8 cellular contexts compared by ENCODE assay signal in genomic region chr12:49018282-49019119, GRCh38. TPM values are rescaled to one million over a fixed set of nuclear protein-coding genes. Genes with fewer than 3 reads are reported as not detected.
DNase-seq lines count a peak whose midpoint lies in the region; ATAC-seq and TF ChIP-seq lines count a peak whose summit lies in the region.

Gene PRKAG1, minus strand, starts transcription at chr12:49018776. Its CDS starts 36 bp downstream, at chr12:49018740.

- no peaks in the 10 kb centered on the region for H3K9me3 Mint-ChIP-seq in GM23338
- H3K9me3 Mint-ChIP-seq in activated T-helper 1 cell treated with anti-CD3 and anti-CD28 coated beads, Interleukin-12 subunit alpha, Interleukin-12 subunit beta, Interleukin-2, Interleukin-4 antibody, amounts not matched to agents 30 ng/mL and 10 ng/mL and 1 ng/mL, durations not matched to agents 14 hours and 24 hours and 36 hours, result no peaks in the 10 kb centered on the region
- no peaks in the 10 kb centered on the region for H3K9me3 Mint-ChIP-seq in naive thymus-derived CD4-positive, alpha-beta T cell
- H3K9me3 Mint-ChIP-seq in stimulated activated naive B cell treated with anti-CD40 and anti-IgM and Interleukin-4, amounts not matched to agents 10 μg/mL and 1 μg/mL and 100 μg/mL, for 72 hours, result no peaks in the 10 kb centered on the region

- H4K20me1 ChIP-seq in GM23338 (replicated peaks; ENCODE audit: insufficient read depth), result peaks cover 3% of the 10 kb centered on the region; the same call in 1 of the 2 replicates

- peak within 1 kb of the TSS; percentile 97 for H3K27ac ChIP-seq in GM23338 (ENCODE audit: low read depth)
- H3K27ac ChIP-seq in naive thymus-derived CD4-positive, alpha-beta T cell (ENCODE audit: low read depth, low read length), result peak within 1 kb of the TSS; percentile 86

- peaks cover 20% of the 10 kb centered on the region for H3K27me3 Mint-ChIP-seq in GM23338 (ENCODE audit: insufficient read depth, low read depth, poor library complexity)
- H3K27me3 Mint-ChIP-seq in activated T-helper 1 cell treated with anti-CD3 and anti-CD28 coated beads, Interleukin-12 subunit alpha, Interleukin-12 subunit beta, Interleukin-2, Interleukin-4 antibody, amounts not matched to agents 30 ng/mL and 10 ng/mL and 1 ng/mL, durations not matched to agents 14 hours and 24 hours and 36 hours (ENCODE audit: insufficient read depth), result no peaks in the 10 kb centered on the region
- no peaks in the 10 kb centered on the region for H3K27me3 Mint-ChIP-seq in naive thymus-derived CD4-positive, alpha-beta T cell
- H3K27me3 Mint-ChIP-seq in stimulated activated naive B cell treated with anti-CD40 and anti-IgM and Interleukin-4, amounts not matched to agents 10 μg/mL and 1 μg/mL and 100 μg/mL, for 72 hours, result no peaks in the 10 kb centered on the region

- H3K27me3 ChIP-seq in GM23338 (ENCODE audit: insufficient read depth), result no peaks in the 10 kb centered on the region
- H3K27me3 ChIP-seq in naive thymus-derived CD4-positive, alpha-beta T cell (ENCODE audit: control insufficient read depth in 2 of 2, insufficient read depth in 2 of 2, low read length in 2 of 2), result no peaks in the 10 kb centered on the region

- H3K4me3 Mint-ChIP-seq in GM23338, result peak within 1 kb of the TSS; percentile 93
- peak within 1 kb of the TSS; percentile 88 for H3K4me3 Mint-ChIP-seq in activated T-helper 1 cell treated with anti-CD3 and anti-CD28 coated beads, Interleukin-12 subunit alpha, Interleukin-12 subunit beta, Interleukin-2, Interleukin-4 antibody, amounts not matched to agents 30 ng/mL and 10 ng/mL and 1 ng/mL, durations not matched to agents 14 hours and 24 hours and 36 hours
- H3K4me3 Mint-ChIP-seq in naive thymus-derived CD4-positive, alpha-beta T cell, result peak within 1 kb of the TSS; percentile 79 to 98 (median 94)
- H3K4me3 Mint-ChIP-seq in stimulated activated naive B cell treated with anti-CD40 and anti-IgM and Interleukin-4, amounts not matched to agents 10 μg/mL and 1 μg/mL and 100 μg/mL, for 72 hours, result peak within 1 kb of the TSS; percentile 94 to 95

- H3K4me1 Mint-ChIP-seq in GM23338, result peaks cover 18% of the 10 kb centered on the region; the same call in 2 of the 3 replicates
- peaks cover 53% of the 10 kb centered on the region for H3K4me1 Mint-ChIP-seq in activated T-helper 1 cell treated with anti-CD3 and anti-CD28 coated beads, Interleukin-12 subunit alpha, Interleukin-12 subunit beta, Interleukin-2, Interleukin-4 antibody, amounts not matched to agents 30 ng/mL and 10 ng/mL and 1 ng/mL, durations not matched to agents 14 hours and 24 hours and 36 hours (ENCODE audit: low read depth)
- H3K4me1 Mint-ChIP-seq in naive thymus-derived CD4-positive, alpha-beta T cell, result peaks cover 23 to 53% (median 45%) of the 10 kb centered on the region in 7 donors
- H3K4me1 Mint-ChIP-seq in stimulated activated naive B cell treated with anti-CD40 and anti-IgM and Interleukin-4, amounts not matched to agents 10 μg/mL and 1 μg/mL and 100 μg/mL, for 72 hours, result peaks cover 16 to 47% of the 10 kb centered on the region in 2 donors

- DNase-seq in EL (peak; percentile 96), GM23338 (ENCODE audit: low spot score) (peak; percentile 99), LHCN-M2 (ENCODE audit: low read depth) (peak; percentile 96), RPMI7951 (ENCODE audit: low read depth) (peak; percentile 92), fibroblast of gingiva (ENCODE audit: low read depth) (peak; percentile 98)
- peak; percentile 97 for DNase-seq in activated T-helper 1 cell treated with anti-CD3 and anti-CD28 coated beads, Interleukin-12 subunit alpha, Interleukin-12 subunit beta, Interleukin-2, Interleukin-4 antibody, amounts not matched to agents 30 ng/mL and 10 ng/mL and 1 ng/mL, durations not matched to agents 14 hours and 24 hours and 36 hours (ENCODE audit: low spot score)
- DNase-seq in naive thymus-derived CD4-positive, alpha-beta T cell, result peak; percentile 93 to 98 (median 97)
- DNase-seq in stimulated activated naive B cell treated with anti-CD40 and anti-IgM and Interleukin-4, amounts not matched to agents 10 μg/mL and 1 μg/mL and 100 μg/mL, for 72 hours, result peak; percentile 95

- CTCF ChIA-PET in naive thymus-derived CD4-positive, alpha-beta T cell (lab: Charles Lee), result interaction anchor here (0.7 kb wide), 1 partner anchor 27 kb away, joined by 3 read pairs; no protein-coding TSS in a partner anchor

- H3K36me3 Mint-ChIP-seq in GM23338 (ENCODE audit: low read depth), result peaks cover 26% of the 10 kb centered on the region
- peaks cover 36% of the 10 kb centered on the region for H3K36me3 Mint-ChIP-seq in activated T-helper 1 cell treated with anti-CD3 and anti-CD28 coated beads, Interleukin-12 subunit alpha, Interleukin-12 subunit beta, Interleukin-2, Interleukin-4 antibody, amounts not matched to agents 30 ng/mL and 10 ng/mL and 1 ng/mL, durations not matched to agents 14 hours and 24 hours and 36 hours (ENCODE audit: low read depth)
- peaks cover 12 to 32% (median 22%) of the 10 kb centered on the region in 5 donors for H3K36me3 Mint-ChIP-seq in naive thymus-derived CD4-positive, alpha-beta T cell
- H3K36me3 Mint-ChIP-seq in stimulated activated naive B cell treated with anti-CD40 and anti-IgM and Interleukin-4, amounts not matched to agents 10 μg/mL and 1 μg/mL and 100 μg/mL, for 72 hours, result peaks cover 35 to 58% of the 10 kb centered on the region in 2 donors

- TF ChIP-seq CTCF in GM23338 (conservative IDR thresholded peaks at IDR 0.05; ENCODE audit: low read depth in 2 of 2), result peak; percentile 39 to 69

- peak within 1 kb of the TSS; percentile 97 for H3K27ac Mint-ChIP-seq in GM23338
- peak within 1 kb of the TSS; percentile 95 for H3K27ac Mint-ChIP-seq in activated T-helper 1 cell treated with anti-CD3 and anti-CD28 coated beads, Interleukin-12 subunit alpha, Interleukin-12 subunit beta, Interleukin-2, Interleukin-4 antibody, amounts not matched to agents 30 ng/mL and 10 ng/mL and 1 ng/mL, durations not matched to agents 14 hours and 24 hours and 36 hours
- peak within 1 kb of the TSS; percentile 96 to 100 (median 99) for H3K27ac Mint-ChIP-seq in naive thymus-derived CD4-positive, alpha-beta T cell
- peak within 1 kb of the TSS; percentile 98 for H3K27ac Mint-ChIP-seq in stimulated activated naive B cell treated with anti-CD40 and anti-IgM and Interleukin-4, amounts not matched to agents 10 μg/mL and 1 μg/mL and 100 μg/mL, for 72 hours

- peak within 1 kb of the TSS; percentile 91 for H2AFZ ChIP-seq in GM23338

- peak within 1 kb of the TSS; percentile 88 for H3K4me2 ChIP-seq in GM23338

- peaks cover 5% of the 10 kb centered on the region; the same call in 1 of the 2 replicates for H3K4me1 ChIP-seq in GM23338 (ENCODE audit: insufficient read depth)
- peaks cover 16 to 19% of the 10 kb centered on the region in 2 donors for H3K4me1 ChIP-seq in naive thymus-derived CD4-positive, alpha-beta T cell (ENCODE audit: control insufficient read depth in 2 of 2, insufficient read depth in 2 of 2, low read length in 2 of 2)

- peaks cover 15% of the 10 kb centered on the region for H3K36me3 ChIP-seq in GM23338 (ENCODE audit: insufficient read depth)
- peaks cover 0 to 26% (median 0%) of the 10 kb centered on the region in 3 experiments for H3K36me3 ChIP-seq in naive thymus-derived CD4-positive, alpha-beta T cell (ENCODE audit: control insufficient read depth in 2 of 3, insufficient read depth in 3 of 3, low read length in 3 of 3)

- ATAC-seq in GM23338, result peak; percentile 91
- ATAC-seq in naive thymus-derived CD4-positive, alpha-beta T cell, result peak; percentile 94
- ATAC-seq in stimulated activated naive B cell treated with anti-CD40 and anti-IgM and Interleukin-4, amounts not matched to agents 10 μg/mL and 1 μg/mL and 100 μg/mL, for 72 hours (replicated peaks), result peak; percentile 86 to 94

- no peaks in the 10 kb centered on the region for H3K9me2 ChIP-seq in GM23338 (ENCODE audit: insufficient read depth)

- peak within 1 kb of the TSS; percentile 81 for H3K4me3 ChIP-seq in GM23338
- peak within 1 kb of the TSS; percentile 78 for H3K4me3 ChIP-seq in naive thymus-derived CD4-positive, alpha-beta T cell (ENCODE audit: low read length)

- intact Hi-C loops in activated T-helper 1 cell treated with anti-CD3 and anti-CD28 coated beads, Interleukin-12 subunit alpha, Interleukin-12 subunit beta, Interleukin-2, Interleukin-4 antibody, amounts not matched to agents 30 ng/mL and 10 ng/mL and 1 ng/mL, durations not matched to agents 14 hours and 24 hours and 36 hours (cut with micrococcal nuclease), result loop anchor here (1.0 to 2.0 kb wide), 9 partner anchors 19 to 246 kb away; partner anchors contain the start of genes ARF3, DDN, DDX23 and KMT2D
- intact Hi-C loops in naive thymus-derived CD4-positive, alpha-beta T cell (cut with micrococcal nuclease), result loop anchor here (1.0 kb wide), 15 partner anchors 22 to 302 kb away; partner anchors contain the start of genes DDX23 (in 2 of the 2), KMT2D (in 2 of the 2), ARF3 (in 1 of the 2) and CACNB3 (in 1 of the 2)

- peaks cover 16% of the 10 kb centered on the region; the same call in 1 of the 2 replicates for H3F3A ChIP-seq in GM23338 (replicated peaks; ENCODE audit: low read depth)

- no peaks in the 10 kb centered on the region for H3K9me3 ChIP-seq in naive thymus-derived CD4-positive, alpha-beta T cell (ENCODE audit: control insufficient read depth in 2 of 3, low read length in 3 of 3)

- POLR2A ChIA-PET in naive thymus-derived CD4-positive, alpha-beta T cell (lab: Charles Lee), result interaction anchor here (0.6 to 1.2 kb wide), 3 partner anchors 15 to 31 kb away, joined by 3 to 5 read pairs (median 3); no protein-coding TSS in a partner anchor

- no peaks in the 10 kb centered on the region for H3K79me2 ChIP-seq in GM23338 (replicated peaks; ENCODE audit: insufficient read depth)

TF ChIP-seq in GM23338, 12 proteins besides CTCF, POLR2A, EP300 and RAD21 (continues in another document):
- TF ChIP-seq CREB1 (CRISPR knock-in tag; IDR thresholded peaks at IDR 0.05; ENCODE audit: low read depth) (peak; percentile 92), ZNF114 (CRISPR knock-in tag; IDR thresholded peaks at IDR 0.05) (no peak), ZNF331 (CRISPR knock-in tag; IDR thresholded peaks at IDR 0.05; ENCODE audit: low read depth) (no peak)

RNA-seq across cellular contexts. Expression of gene PRKAG1, which starts in this region (rescaled TPM):
- 27.2 and 35.4 TPM in 2 replicates for total RNA-seq in GM23338 (2014; rRNA removed; shearing (Covaris generic))
- polyA plus RNA-seq in GM23338 (2016; fragmentation: Nextera tagmentation; extraction: Ambion mirVana), result 19.1 and 19.9 TPM in 2 replicates
- 68.0 and 77.4 TPM in 2 replicates for total RNA-seq in LHCN-M2 (2014; rRNA removed)
- 77.5 TPM for polyA plus RNA-seq in LHCN-M2 (2012)
- 81.3 and 89.6 TPM in 2 replicates for total RNA-seq in RPMI7951 (2014; rRNA removed; shearing (Covaris generic))
- 85.0 and 85.1 TPM in 2 replicates for total RNA-seq in activated T-helper 1 cell treated with anti-CD3 and anti-CD28 coated beads, Interleukin-12 subunit alpha, Interleukin-12 subunit beta, Interleukin-2, Interleukin-4 antibody, amounts not matched to agents 30 ng/mL and 10 ng/mL and 1 ng/mL, durations not matched to agents 14 hours and 24 hours and 36 hours
- total RNA-seq in naive thymus-derived CD4-positive, alpha-beta T cell, result 10 to 100 TPM; 34.0 to 74.4 (median 50.6) TPM
- 10 to 100 TPM; 39.4 to 49.6 TPM for polyA plus RNA-seq in naive thymus-derived CD4-positive, alpha-beta T cell

Comparison
In these comparisons a context has a peak if more than half of its experiments do, and no peak if none do; other contexts are left out.
1. Peak in every context shown above with its lines: DNase-seq, ATAC-seq, H3K4me3 ChIP-seq and H3K27ac ChIP-seq.